ENCODE assay signal across 15 cellular contexts in the genomic region with DNA sequence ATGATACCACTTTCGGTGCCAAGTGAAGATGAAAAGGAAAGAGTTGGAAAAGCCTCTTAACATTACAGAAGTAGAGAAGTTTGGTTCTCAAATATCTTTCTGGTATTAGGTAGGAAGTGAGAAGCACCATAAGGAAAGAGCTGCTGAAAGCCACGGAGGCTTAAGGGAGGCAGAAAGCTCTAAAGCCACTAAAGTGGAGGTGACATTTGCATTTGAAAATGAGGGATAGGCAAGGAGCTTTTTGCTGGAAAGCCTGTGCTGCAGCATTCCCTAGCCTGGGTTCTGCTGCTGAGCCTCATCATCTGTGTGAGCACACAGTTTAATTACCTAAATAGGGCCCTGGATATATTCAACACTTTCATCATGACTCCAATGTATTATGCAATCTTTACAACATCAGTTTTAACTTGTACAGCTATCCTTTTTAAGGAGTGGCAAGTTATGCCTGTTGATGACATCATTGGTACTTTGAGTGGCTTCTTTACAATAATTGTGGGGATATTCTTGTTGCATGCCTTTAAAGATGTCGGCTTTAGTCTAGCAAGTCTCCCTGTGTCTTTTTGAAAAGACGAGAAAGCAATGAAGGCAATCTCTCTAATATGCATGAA.
DNase-seq lines count a peak whose midpoint lies in the region; ATAC-seq and TF ChIP-seq lines count a peak whose summit lies in the region.
"Had no signal": no experiment of that assay in that cellular context is flagged by ENCODE, and none has a peak within 500 bp of the region (broad histone marks: within the 10 kb centered on the region; RNA-seq: fewer than 3 reads in every experiment).

No MANE protein-coding gene starts in this region.

- no peaks in the 10 kb centered on the region for H4K20me1 ChIP-seq in GM23338 (replicated peaks; ENCODE audit: insufficient read depth)
- H4K20me1 ChIP-seq: BLaER1 treated with 17β-estradiol and CSF1 and Interleukin-3, amounts not matched to agents 10 nM and 100 nM had no signal

- H3K4me1 Mint-ChIP-seq in GM23338 = peaks cover 8% of the 10 kb centered on the region; the same call in 2 of the 3 replicates

- no peaks in the 10 kb centered on the region for H3K27me3 Mint-ChIP-seq in GM23338 (ENCODE audit: insufficient read depth, low read depth, poor library complexity)

- no peak overlapping the region for H3K4me3 Mint-ChIP-seq in GM23338
- H3K4me3 Mint-ChIP-seq: CD8-positive, alpha-beta T cell; HFFc6 had no signal

- no peak overlapping the region for H3K4me2 ChIP-seq in GM23338
- H3K4me2 ChIP-seq: BLaER1 treated with 17β-estradiol and CSF1 and Interleukin-3, amounts not matched to agents 10 nM and 100 nM; PC-9 had no signal

- no peaks in the 10 kb centered on the region for H3K9me2 ChIP-seq in GM23338 (ENCODE audit: insufficient read depth)

- no peaks in the 10 kb centered on the region for H3K9me3 Mint-ChIP-seq in GM23338
- H3K9me3 Mint-ChIP-seq: CD8-positive, alpha-beta T cell had no signal

- no peaks in the 10 kb centered on the region; the same call in 2 of the 3 replicates for H3K36me3 Mint-ChIP-seq in GM23338 (ENCODE audit: low read depth)
- H3K36me3 Mint-ChIP-seq: CD8-positive, alpha-beta T cell had no signal

- H3K9me3 ChIP-seq in MG63 = no peaks in the 10 kb centered on the region
- H3K9me3 ChIP-seq: BLaER1 treated with 17β-estradiol and CSF1 and Interleukin-3, amounts not matched to agents 10 nM and 100 nM had no signal

- no peak overlapping the region for H3K27ac Mint-ChIP-seq in GM23338
- H3K27ac Mint-ChIP-seq: CD8-positive, alpha-beta T cell; HFFc6 had no signal

- ATAC-seq in GM23338 = peak; percentile 56
- no peak for ATAC-seq in omental fat pad (ENCODE audit: low FRiP score)
- ATAC-seq: CD8-positive, alpha-beta T cell had no signal

- peak; percentile 23 for DNase-seq in GM23338 (ENCODE audit: low spot score)
- peak; percentile 83 for DNase-seq in MV-4-11 (lab: John Stamatoyannopoulos, UW)
- DNase-seq in RWPE1 (ENCODE audit: low spot score) = peak; percentile 13
- DNase-seq in fibroblast of villous mesenchyme (ENCODE audit: low read depth) = peak; percentile 1
- no peak for DNase-seq in activated naive CD4-positive, alpha-beta T cell treated with Interleukin-2 at 50 U/mL for 16 hours
- DNase-seq in omental fat pad (ENCODE audit: low spot score) = no peak
- no peak for DNase-seq in MG63
- DNase-seq: Calu3; CD8-positive, alpha-beta T cell; DMS53; EL; HFFc6; NCI-H1694 treated with DMSO at 0.1 percent for 48 hours; PC-9 had no signal

- peak overlapping the region; percentile 83; the same call in 1 of the 2 replicates for H2AFZ ChIP-seq in GM23338
- H2AFZ ChIP-seq: PC-9 had no signal

- H3K27me3 ChIP-seq in GM23338 (ENCODE audit: insufficient read depth) = no peaks in the 10 kb centered on the region
- H3K27me3 ChIP-seq in MG63 = no peaks in the 10 kb centered on the region
- H3K27me3 ChIP-seq: BLaER1 treated with 17β-estradiol and CSF1 and Interleukin-3, amounts not matched to agents 10 nM and 100 nM had no signal

- H3K4me1 ChIP-seq in GM23338 (ENCODE audit: insufficient read depth) = no peaks in the 10 kb centered on the region
- H3K4me1 ChIP-seq: BLaER1 treated with 17β-estradiol and CSF1 and Interleukin-3, amounts not matched to agents 10 nM and 100 nM had no signal

- TF ChIP-seq CTCF in GM23338 (conservative IDR thresholded peaks at IDR 0.05; ENCODE audit: low read depth in 2 of 2) = no peak
- TF ChIP-seq CTCF in RWPE1 (conservative IDR thresholded peaks at IDR 0.05; ENCODE audit: low read depth) = no peak
- no peak for TF ChIP-seq CTCF in fibroblast of villous mesenchyme (IDR thresholded peaks at IDR 0.05; ENCODE audit: insufficient read depth, low read depth, low read length)
- no peak for TF ChIP-seq CTCF in omental fat pad (IDR thresholded peaks at IDR 0.05)

- H3K27ac ChIP-seq in GM23338 (ENCODE audit: low read depth) (no peak overlapping the region), RWPE1 (no peak overlapping the region)
- H3K27ac ChIP-seq: BLaER1 treated with 17β-estradiol and CSF1 and Interleukin-3, amounts not matched to agents 10 nM and 100 nM; PC-9 had no signal

- no peaks in the 10 kb centered on the region for H3K79me2 ChIP-seq in GM23338 (replicated peaks; ENCODE audit: insufficient read depth)

- H3K36me3 ChIP-seq in GM23338 (ENCODE audit: insufficient read depth) (no peaks in the 10 kb centered on the region), MG63 (no peaks in the 10 kb centered on the region)
- H3K36me3 ChIP-seq: BLaER1 treated with 17β-estradiol and CSF1 and Interleukin-3, amounts not matched to agents 10 nM and 100 nM had no signal

- CTCF ChIA-PET in RWPE1 (lab: Yijun Ruan, JAX) = interaction anchor here (0.7 kb wide), 1 partner anchor 57 kb away, joined by 3 read pairs; no protein-coding TSS in a partner anchor

- POLR2A ChIA-PET in RWPE1 (lab: Yijun Ruan, JAX; ENCODE audit: low non-redundant PET) = no interaction called here

- H3K4me3 ChIP-seq in GM23338 (no peak overlapping the region), fibroblast of villous mesenchyme (ENCODE audit: low read depth, low read length) (no peak overlapping the region), MG63 (no peak overlapping the region)
- H3K4me3 ChIP-seq: BLaER1 treated with 17β-estradiol and CSF1 and Interleukin-3, amounts not matched to agents 10 nM and 100 nM; PC-9 had no signal

- H3F3A ChIP-seq in GM23338 (replicated peaks; ENCODE audit: low read depth) = no peaks in the 10 kb centered on the region

TF ChIP-seq in GM23338, 12 proteins besides CTCF, POLR2A, EP300 and RAD21 (continues in another document):
- TF ChIP-seq ZNF114 (CRISPR knock-in tag; IDR thresholded peaks at IDR 0.05) (no peak), POLR2AphosphoS5 (IDR thresholded peaks at IDR 0.05; ENCODE audit: low read depth) (no peak), ZNF331 (CRISPR knock-in tag; IDR thresholded peaks at IDR 0.05; ENCODE audit: low read depth) (no peak), NANOG (IDR thresholded peaks at IDR 0.05; ENCODE audit: borderline replicate concordance) (no peak)
- TF ChIP-seq, protein P1, sequence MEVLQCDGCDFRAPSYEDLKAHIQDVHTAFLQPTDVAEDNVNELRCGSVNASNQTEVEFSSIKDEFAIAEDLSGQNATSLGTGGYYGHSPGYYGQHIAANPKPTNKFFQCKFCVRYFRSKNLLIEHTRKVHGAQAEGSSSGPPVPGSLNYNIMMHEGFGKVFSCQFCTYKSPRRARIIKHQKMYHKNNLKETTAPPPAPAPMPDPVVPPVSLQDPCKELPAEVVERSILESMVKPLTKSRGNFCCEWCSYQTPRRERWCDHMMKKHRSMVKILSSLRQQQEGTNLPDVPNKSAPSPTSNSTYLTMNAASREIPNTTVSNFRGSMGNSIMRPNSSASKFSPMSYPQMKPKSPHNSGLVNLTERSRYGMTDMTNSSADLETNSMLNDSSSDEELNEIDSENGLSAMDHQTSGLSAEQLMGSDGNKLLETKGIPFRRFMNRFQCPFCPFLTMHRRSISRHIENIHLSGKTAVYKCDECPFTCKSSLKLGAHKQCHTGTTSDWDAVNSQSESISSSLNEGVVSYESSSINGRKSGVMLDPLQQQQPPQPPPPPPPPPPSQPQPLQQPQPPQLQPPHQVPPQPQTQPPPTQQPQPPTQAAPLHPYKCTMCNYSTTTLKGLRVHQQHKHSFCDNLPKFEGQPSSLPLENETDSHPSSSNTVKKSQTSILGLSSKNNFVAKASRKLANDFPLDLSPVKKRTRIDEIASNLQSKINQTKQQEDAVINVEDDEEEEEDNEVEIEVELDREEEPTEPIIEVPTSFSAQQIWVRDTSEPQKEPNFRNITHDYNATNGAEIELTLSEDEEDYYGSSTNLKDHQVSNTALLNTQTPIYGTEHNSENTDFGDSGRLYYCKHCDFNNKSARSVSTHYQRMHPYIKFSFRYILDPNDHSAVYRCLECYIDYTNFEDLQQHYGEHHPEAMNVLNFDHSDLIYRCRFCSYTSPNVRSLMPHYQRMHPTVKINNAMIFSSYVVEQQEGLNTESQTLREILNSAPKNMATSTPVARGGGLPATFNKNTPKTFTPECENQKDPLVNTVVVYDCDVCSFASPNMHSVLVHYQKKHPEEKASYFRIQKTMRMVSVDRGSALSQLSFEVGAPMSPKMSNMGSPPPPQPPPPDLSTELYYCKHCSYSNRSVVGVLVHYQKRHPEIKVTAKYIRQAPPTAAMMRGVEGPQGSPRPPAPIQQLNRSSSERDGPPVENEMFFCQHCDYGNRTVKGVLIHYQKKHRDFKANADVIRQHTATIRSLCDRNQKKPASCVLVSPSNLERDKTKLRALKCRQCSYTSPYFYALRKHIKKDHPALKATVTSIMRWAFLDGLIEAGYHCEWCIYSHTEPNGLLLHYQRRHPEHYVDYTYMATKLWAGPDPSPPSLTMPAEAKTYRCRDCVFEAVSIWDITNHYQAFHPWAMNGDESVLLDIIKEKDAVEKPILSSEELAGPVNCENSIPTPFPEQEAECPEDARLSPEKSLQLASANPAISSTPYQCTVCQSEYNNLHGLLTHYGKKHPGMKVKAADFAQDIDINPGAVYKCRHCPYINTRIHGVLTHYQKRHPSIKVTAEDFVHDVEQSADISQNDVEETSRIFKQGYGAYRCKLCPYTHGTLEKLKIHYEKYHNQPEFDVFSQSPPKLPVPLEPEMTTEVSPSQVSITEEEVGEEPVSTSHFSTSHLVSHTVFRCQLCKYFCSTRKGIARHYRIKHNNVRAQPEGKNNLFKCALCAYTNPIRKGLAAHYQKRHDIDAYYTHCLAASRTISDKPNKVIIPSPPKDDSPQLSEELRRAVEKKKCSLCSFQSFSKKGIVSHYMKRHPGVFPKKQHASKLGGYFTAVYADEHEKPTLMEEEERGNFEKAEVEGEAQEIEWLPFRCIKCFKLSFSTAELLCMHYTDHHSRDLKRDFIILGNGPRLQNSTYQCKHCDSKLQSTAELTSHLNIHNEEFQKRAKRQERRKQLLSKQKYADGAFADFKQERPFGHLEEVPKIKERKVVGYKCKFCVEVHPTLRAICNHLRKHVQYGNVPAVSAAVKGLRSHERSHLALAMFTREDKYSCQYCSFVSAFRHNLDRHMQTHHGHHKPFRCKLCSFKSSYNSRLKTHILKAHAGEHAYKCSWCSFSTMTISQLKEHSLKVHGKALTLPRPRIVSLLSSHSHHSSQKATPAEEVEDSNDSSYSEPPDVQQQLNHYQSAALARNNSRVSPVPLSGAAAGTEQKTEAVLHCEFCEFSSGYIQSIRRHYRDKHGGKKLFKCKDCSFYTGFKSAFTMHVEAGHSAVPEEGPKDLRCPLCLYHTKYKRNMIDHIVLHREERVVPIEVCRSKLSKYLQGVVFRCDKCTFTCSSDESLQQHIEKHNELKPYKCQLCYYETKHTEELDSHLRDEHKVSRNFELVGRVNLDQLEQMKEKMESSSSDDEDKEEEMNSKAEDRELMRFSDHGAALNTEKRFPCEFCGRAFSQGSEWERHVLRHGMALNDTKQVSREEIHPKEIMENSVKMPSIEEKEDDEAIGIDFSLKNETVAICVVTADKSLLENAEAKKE (CRISPR knock-in tag; IDR thresholded peaks at IDR 0.05) = no peak

Comparison
In these comparisons a context has a peak if more than half of its experiments do, and no peak if none do; other contexts are left out.
1. DNase-seq: peak in GM23338 (single experiment), MV-4-11 (single experiment), RWPE1 (single experiment) and fibroblast of villous mesenchyme (single experiment); none in activated naive CD4-positive, alpha-beta T cell treated with Interleukin-2 at 50 U/mL for 16 hours (single experiment), omental fat pad (single experiment) and MG63 (single experiment).